ENCODE assay signal across 19 cellular contexts in the genomic region with DNA sequence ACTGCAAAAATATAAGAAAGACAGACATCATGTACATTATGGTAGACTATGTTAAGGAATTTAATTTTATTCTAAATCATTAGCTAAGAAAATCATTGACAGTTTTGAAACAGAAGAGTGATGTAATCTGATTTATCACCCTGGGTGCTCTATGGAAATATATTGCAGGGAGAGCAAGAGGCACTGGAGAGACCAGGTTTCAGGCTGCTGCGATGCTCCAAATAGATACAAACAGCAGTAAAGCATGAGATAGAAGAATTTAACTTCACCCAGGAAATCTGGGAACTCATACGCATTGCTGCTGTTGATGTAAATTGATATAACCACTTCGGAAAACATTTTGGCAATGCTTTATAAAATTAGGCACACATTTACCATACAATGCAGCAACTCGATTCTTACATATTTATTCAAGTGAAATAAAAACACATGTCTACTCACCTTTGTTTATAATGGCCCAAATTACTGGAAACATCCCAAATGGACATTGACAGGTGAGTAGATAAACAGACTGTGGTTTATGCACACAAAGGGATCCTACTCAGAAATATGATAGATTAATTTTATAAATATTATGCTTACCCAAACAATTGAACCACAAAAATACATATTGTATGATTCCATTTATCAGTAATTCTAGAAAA.
"Had no signal": no experiment of that assay in that cellular context is flagged by ENCODE, and none has a peak within 500 bp of the region (broad histone marks: within the 10 kb centered on the region; RNA-seq: fewer than 3 reads in every experiment).

No MANE protein-coding gene starts in this region.

- H3K4me3 ChIP-seq: body of pancreas, colonic mucosa, hepatocyte, stomach, testis, upper lobe of left lung had no signal

- ATAC-seq: body of pancreas, esophagus mucosa, left ventricle myocardium superior, natural killer cell had no signal

- DNase-seq: activated CD4-positive, alpha-beta T cell treated with anti-CD3 and anti-CD28 coated beads, Interleukin-2, amount 10 ng/mL, durations not matched to agents 7 days and 5 days; activated CD4-positive, CD25-positive, alpha-beta regulatory T cell; activated CD8-positive, alpha-beta memory T cell treated with anti-CD3 and anti-CD28 coated beads, Interleukin-2, amount 50 U/mL, for 48 hours; activated gamma-delta T cell treated with Interleukin-2 at 50 U/mL for 16 hours; activated naive CD8-positive, alpha-beta T cell treated with anti-CD3 and anti-CD28 coated beads for 36 hours; amygdala; body of pancreas; central memory CD4-positive, alpha-beta T cell; colonic mucosa; left ventricle myocardium superior; mesendoderm; natural killer cell; stimulated activated CD4-positive, alpha-beta T cell treated with anti-CD3 and anti-CD28 coated beads, Interleukin-12 subunit alpha, Interleukin-12 subunit beta, amount 100 ng/mL, for 4 hours; stimulated activated CD4-positive, alpha-beta T cell treated with anti-CD3 and anti-CD28 coated beads, Interleukin-2, amount 100 ng/mL, for 24 hours; stomach; testis; upper lobe of left lung had no signal
